Comparison of ENCODE assay signal across 5 cellular contexts in genomic region chr22:21442646-21443045, GRCh38. TPM values are rescaled to one million over a fixed set of nuclear protein-coding genes. Genes with fewer than 3 reads are reported as not detected.
"Had no signal": no experiment of that assay in that cellular context is flagged by ENCODE, and none has a peak within 500 bp of the region (broad histone marks: within the 10 kb centered on the region; RNA-seq: fewer than 3 reads in every experiment).

No MANE protein-coding gene starts in this region.

RNA-seq across cellular contexts. Expression of gene RIMBP3B, which starts 59.1 kb away (rescaled TPM):
- total RNA-seq: bronchial epithelial cell, skeletal muscle tissue, T-helper 17 cell had no signal
- polyA plus RNA-seq: aorta, keratinocyte had no signal
